9 cellular contexts compared by ENCODE assay signal in genomic region chr6:132598473-132598872, GRCh38. TPM values are rescaled to one million over a fixed set of nuclear protein-coding genes. Genes with fewer than 3 reads are reported as not detected.
A peak's percentile ranks its signal among the peaks of the same experiment; 100 is the strongest.
DNase-seq lines count a peak whose midpoint lies in the region; ATAC-seq and TF ChIP-seq lines count a peak whose summit lies in the region.
"Had no signal": no experiment of that assay in that cellular context is flagged by ENCODE, and none has a peak within 500 bp of the region (broad histone marks: within the 10 kb centered on the region; RNA-seq: fewer than 3 reads in every experiment).

No MANE protein-coding gene starts in this region.

- no peaks in the 10 kb centered on the region for H3K36me3 Mint-ChIP-seq in CD8-positive, alpha-beta T cell

- H3K4me3 Mint-ChIP-seq in CD8-positive, alpha-beta T cell = no peak overlapping the region

- TF ChIP-seq CTCF in SK-N-SH (IDR thresholded peaks at IDR 0.05) (peak; percentile 40; the same call in 1 of the 2 replicates), mucosa of descending colon (IDR thresholded peaks at IDR 0.05) (no peak)
- TF ChIP-seq CTCF in CD8-positive, alpha-beta T cell (IDR thresholded peaks at IDR 0.05) = no peak

- no peak overlapping the region for H3K4me2 ChIP-seq in SK-N-SH

- no peaks in the 10 kb centered on the region for H3F3A ChIP-seq in SK-N-SH (replicated peaks; ENCODE audit: insufficient read depth)

- H3K27ac ChIP-seq in SK-N-SH (ENCODE audit: low read depth in 2 of 2, low read length in 1 of 2) = no peak overlapping the region
- no peak overlapping the region for H3K27ac ChIP-seq in CD8-positive, alpha-beta T cell (ENCODE audit: low read depth, low read length)
- H3K27ac ChIP-seq: skin epidermis had no signal

- no peaks in the 10 kb centered on the region for H3K9me3 ChIP-seq in SK-N-SH
- no peaks in the 10 kb centered on the region for H3K9me3 ChIP-seq in mucosa of descending colon
- H3K9me3 ChIP-seq in CD8-positive, alpha-beta T cell (ENCODE audit: low read length) = no peaks in the 10 kb centered on the region

- H3K9me2 ChIP-seq in SK-N-SH = no peaks in the 10 kb centered on the region

- TF ChIP-seq EP300 in SK-N-SH (IDR thresholded peaks at IDR 0.05; ENCODE audit: borderline replicate concordance in 1 of 2, low read depth in 1 of 2, low read length in 1 of 2) = no peak

- DNase-seq in NOMO-1 treated with dmso at 0.1 percent for 144 hours (lab: John Stamatoyannopoulos, UW; ENCODE audit: unreplicated experiment) = peak; percentile 3
- DNase-seq in NOMO-1 (lab: John Stamatoyannopoulos, UW; ENCODE audit: unreplicated experiment in 2 of 2) = no peak
- peak; percentile 3 for DNase-seq in SK-N-SH
- no peak for DNase-seq in mucosa of descending colon
- DNase-seq in midbrain (lab: John Stamatoyannopoulos, UW) = no peak
- DNase-seq in CD8-positive, alpha-beta T cell = no peak

- CTCF ChIA-PET in SK-N-SH (lab: Yijun Ruan, JAX) = interaction anchor here (1.0 kb wide), 1 partner anchor 24 kb away, joined by 3 read pairs; no protein-coding TSS in a partner anchor
- CTCF ChIA-PET in CD8-positive, alpha-beta T cell (lab: Charles Lee) = interaction anchor here (1.3 kb wide), 1 partner anchor 13 kb away, joined by 5 read pairs; no protein-coding TSS in a partner anchor

- H3K9me3 Mint-ChIP-seq in CD8-positive, alpha-beta T cell = no peaks in the 10 kb centered on the region

- no peaks in the 10 kb centered on the region; the same call in 1 of the 2 replicates for H3K27me3 ChIP-seq in SK-N-SH (ENCODE audit: insufficient read depth)
- no peaks in the 10 kb centered on the region for H3K27me3 ChIP-seq in CD8-positive, alpha-beta T cell (ENCODE audit: insufficient read depth, low read length)

- POLR2A ChIA-PET in SK-N-SH (lab: Yijun Ruan, JAX) = no interaction called here
- POLR2A ChIA-PET in CD8-positive, alpha-beta T cell (lab: Charles Lee) = interaction anchor here (0.6 to 0.7 kb wide), 2 partner anchors 19 to 25 kb away, joined by 3 to 4 read pairs; no protein-coding TSS in a partner anchor

- peak; percentile 89 for ATAC-seq in HG03066 (IDR thresholded peaks at IDR 0.05; ENCODE audit: low read depth, unreplicated experiment)
- peak; percentile 53 for ATAC-seq in mucosa of descending colon
- no peak for ATAC-seq in HG02610 (IDR thresholded peaks at IDR 0.05; ENCODE audit: unreplicated experiment)
- no peak for ATAC-seq in CD8-positive, alpha-beta T cell

- no peaks in the 10 kb centered on the region for H3K4me1 Mint-ChIP-seq in CD8-positive, alpha-beta T cell (ENCODE audit: low read depth)

- H2AFZ ChIP-seq in SK-N-SH (ENCODE audit: low read depth) = no peak overlapping the region

- peaks cover 24% of the 10 kb centered on the region for H3K27me3 Mint-ChIP-seq in CD8-positive, alpha-beta T cell (ENCODE audit: low read depth)

- H3K79me2 ChIP-seq in SK-N-SH (ENCODE audit: insufficient read depth) = no peaks in the 10 kb centered on the region

- no peak for TF ChIP-seq RAD21 in SK-N-SH (IDR thresholded peaks at IDR 0.05; ENCODE audit: low read length)

- no peak overlapping the region for H3K4me3 ChIP-seq in SK-N-SH (ENCODE audit: low read depth in 2 of 2, low read length in 1 of 2)
- no peak overlapping the region for H3K4me3 ChIP-seq in mucosa of descending colon
- no peak overlapping the region for H3K4me3 ChIP-seq in CD8-positive, alpha-beta T cell (ENCODE audit: low read depth, low read length)
- H3K4me3 ChIP-seq: skin epidermis had no signal

- no peak overlapping the region for H3K9ac ChIP-seq in SK-N-SH

- WGBS in SK-N-SH (ENCODE audit: low lambda C conversion rate) = 1% methylated on average over 3 of the region's 3 CpGs

- H3K4me1 ChIP-seq in SK-N-SH (ENCODE audit: control insufficient read depth in 1 of 2, insufficient read depth in 2 of 2, low read depth in 1 of 2, low read length in 1 of 2) (no peaks in the 10 kb centered on the region), mucosa of descending colon (ENCODE audit: low read depth) (no peaks in the 10 kb centered on the region)
- no peaks in the 10 kb centered on the region for H3K4me1 ChIP-seq in CD8-positive, alpha-beta T cell (ENCODE audit: insufficient read depth, low read length)

- no peaks in the 10 kb centered on the region for H4K20me1 ChIP-seq in SK-N-SH (ENCODE audit: insufficient read depth)

- intact Hi-C loops in mucosa of descending colon (cut with DNase I, micrococcal nuclease) = no loop called here
- intact Hi-C loops in CD8-positive, alpha-beta T cell (cut with DNase I, micrococcal nuclease) = no loop called here

- H3K27ac Mint-ChIP-seq in CD8-positive, alpha-beta T cell = no peak overlapping the region

- H3K36me3 ChIP-seq in SK-N-SH (replicated peaks in 1 of 2; ENCODE audit: control insufficient read depth in 1 of 2, insufficient read depth in 2 of 2, low read length in 1 of 2) = no peaks in the 10 kb centered on the region
- H3K36me3 ChIP-seq in mucosa of descending colon (ENCODE audit: low read depth) = no peaks in the 10 kb centered on the region
- H3K36me3 ChIP-seq in CD8-positive, alpha-beta T cell (ENCODE audit: insufficient read depth, low read length) = no peaks in the 10 kb centered on the region

TF ChIP-seq in SK-N-SH, 30 proteins besides CTCF, POLR2A, EP300 and RAD21 (continues in another document):
- TF ChIP-seq GABPA (IDR thresholded peaks at IDR 0.05; ENCODE audit: low read depth) (no peak), NRF1 (IDR thresholded peaks at IDR 0.05; ENCODE audit: low read depth, low read length) (no peak), SIN3A (IDR thresholded peaks at IDR 0.05; ENCODE audit: borderline replicate concordance, low read depth, low read length) (no peak), USF1 (IDR thresholded peaks at IDR 0.05; ENCODE audit: borderline replicate concordance, low read depth) (no peak), SMC3 (IDR thresholded peaks at IDR 0.05; ENCODE audit: low read depth, low read length) (no peak), REST (IDR thresholded peaks at IDR 0.05; ENCODE audit: low read depth, low read length) (no peak), EZH2phosphoT487 (IDR thresholded peaks at IDR 0.05; ENCODE audit: borderline replicate concordance, low read depth) (no peak), NFIC (IDR thresholded peaks at IDR 0.05; ENCODE audit: borderline replicate concordance) (no peak), RXRA (IDR thresholded peaks at IDR 0.05; ENCODE audit: borderline replicate concordance, low read depth) (no peak)

RNA-seq across cellular contexts. Expression of gene TAAR5, which starts 8.9 kb away (rescaled TPM):
- polyA plus RNA-seq in SK-N-SH (2012; rRNA removed) = not detected in 2 replicates
- polyA plus RNA-seq in SK-N-SH (2012; cell fraction: cytosol; rRNA removed) = not detected in 2 replicates
- polyA plus RNA-seq in SK-N-SH (2012; cell fraction: nucleus; rRNA removed) = not detected in 2 replicates
- not detected for total RNA-seq in mucosa of descending colon
- not detected for total RNA-seq in CD8-positive, alpha-beta T cell

RNA-seq across cellular contexts. Expression of gene TAAR2, which starts 25.6 kb away (rescaled TPM):
- not detected in 2 replicates for polyA plus RNA-seq in SK-N-SH (2012; rRNA removed)
- not detected in 2 replicates for polyA plus RNA-seq in SK-N-SH (2012; cell fraction: cytosol; rRNA removed)
- not detected in 2 replicates for polyA plus RNA-seq in SK-N-SH (2012; cell fraction: nucleus; rRNA removed)
- not detected for total RNA-seq in mucosa of descending colon
- total RNA-seq in CD8-positive, alpha-beta T cell = not detected

RNA-seq across cellular contexts. Expression of gene TAAR6, which starts 28.4 kb away (rescaled TPM):
- polyA plus RNA-seq in SK-N-SH (2012; rRNA removed) = not detected in 2 replicates
- polyA plus RNA-seq in SK-N-SH (2012; cell fraction: cytosol; rRNA removed) = not detected in 2 replicates
- polyA plus RNA-seq in SK-N-SH (2012; cell fraction: nucleus; rRNA removed) = 0.15 TPM in 1 of 2 replicates, not detected in the other
- total RNA-seq in mucosa of descending colon = not detected
- not detected for total RNA-seq in CD8-positive, alpha-beta T cell

RNA-seq across cellular contexts. Expression of gene TAAR8, which starts 46.0 kb away (rescaled TPM):
- not detected in 2 replicates for polyA plus RNA-seq in SK-N-SH (2012; rRNA removed)
- polyA plus RNA-seq in SK-N-SH (2012; cell fraction: cytosol; rRNA removed) = not detected in 2 replicates
- polyA plus RNA-seq in SK-N-SH (2012; cell fraction: nucleus; rRNA removed) = not detected in 2 replicates
- total RNA-seq in mucosa of descending colon = not detected
- not detected for total RNA-seq in CD8-positive, alpha-beta T cell

Comparison
In these comparisons a context has a peak if more than half of its experiments do, and no peak if none do; other contexts are left out.
1. DNase-seq: peak in NOMO-1 treated with dmso at 0.1 percent for 144 hours (single experiment) and SK-N-SH (single experiment); none in NOMO-1 (0 of 2), mucosa of descending colon (0 of 3), midbrain (single experiment) and CD8-positive, alpha-beta T cell (0 of 7).
2. ATAC-seq: peak in HG03066 (single experiment) and mucosa of descending colon (single experiment); none in HG02610 (single experiment) and CD8-positive, alpha-beta T cell (single experiment).